Comparison of ENCODE assay signal across 8 cellular contexts in the genomic region with DNA sequence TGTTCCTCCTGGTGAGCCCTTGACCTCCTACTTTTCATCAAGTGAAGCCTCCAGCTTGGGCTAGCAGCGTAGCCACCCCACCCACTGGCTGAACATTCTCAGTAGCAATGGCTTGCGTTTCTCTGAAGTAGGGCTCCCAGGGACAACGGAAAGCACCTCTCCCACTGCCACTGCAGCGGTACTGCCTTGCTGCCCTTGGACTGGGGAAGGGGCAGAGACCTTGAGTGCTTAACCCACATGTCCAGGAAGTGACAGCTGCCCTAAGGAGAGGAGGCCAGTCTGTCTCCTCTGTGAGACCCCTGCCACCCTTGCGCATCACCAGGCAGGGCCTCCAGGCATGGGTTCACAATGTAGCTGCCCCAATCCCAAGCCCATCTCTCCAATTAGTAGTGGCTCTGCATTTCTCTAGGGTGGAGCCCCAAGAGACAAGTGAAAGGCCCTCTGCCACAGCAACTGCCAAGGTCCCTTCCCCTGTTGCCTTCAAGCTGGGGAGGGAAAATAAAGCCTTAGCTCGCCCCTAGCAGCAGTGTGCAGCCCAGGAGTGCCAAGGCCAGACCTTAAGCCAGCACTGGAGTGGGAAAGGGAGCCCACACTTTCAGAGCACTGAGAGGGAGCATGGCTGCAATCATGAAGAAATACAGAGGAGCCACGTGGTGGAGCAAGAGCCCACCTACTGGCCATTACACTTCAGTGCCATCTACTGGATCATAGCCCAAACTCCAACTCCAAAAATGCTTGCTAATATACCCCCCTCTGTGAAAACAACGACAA.
DNase-seq lines count a peak whose midpoint lies in the region; ATAC-seq and TF ChIP-seq lines count a peak whose summit lies in the region.

No MANE protein-coding gene starts in this region.

- no peaks in the 10 kb centered on the region for H3K9me3 ChIP-seq in OCI-LY7 (ENCODE audit: low read length)

- no TSS peak for BruUV-seq in OCI-LY7 (replicated peaks; lab: Mats Ljungman, UMichigan)

- H3K79me2 ChIP-seq in OCI-LY7 (ENCODE audit: insufficient read depth, low read depth, low read length) = no peaks in the 10 kb centered on the region

- H3K9me2 ChIP-seq in OCI-LY7 (ENCODE audit: insufficient read depth, low read length) = no peaks in the 10 kb centered on the region

- no peak overlapping the region for H3K4me2 ChIP-seq in OCI-LY7 (ENCODE audit: low read length)

- DNase-seq in OCI-LY7 (ENCODE audit: low spot score) (peak; percentile 61), foreskin melanocyte (peak; percentile 18), activated gamma-delta T cell (lab: John Stamatoyannopoulos, UW) (no peak), NCI-H510A treated with DMSO at 0.1 percent for 48 hours (lab: John Stamatoyannopoulos, UW) (no peak), NCI-H2227 (lab: John Stamatoyannopoulos, UW; ENCODE audit: unreplicated experiment) (no peak)

- peak; percentile 84 for TF ChIP-seq CTCF in OCI-LY7 (conservative IDR thresholded peaks at IDR 0.05; ENCODE audit: low read length)

- no peaks in the 10 kb centered on the region for H3K4me1 ChIP-seq in OCI-LY7 (ENCODE audit: insufficient read depth, low read length, poor library complexity, severe bottlenecking)

- CTCF ChIA-PET in OCI-LY7 (lab: Charles Lee; ENCODE audit: unreplicated experiment) = no interaction called here

- intact Hi-C loops in OCI-LY7 (cut with micrococcal nuclease; ENCODE audit: unreplicated experiment) = loop anchor here (1.0 to 10.0 kb wide), 2 partner anchors 276 to 391 kb away; no protein-coding TSS in a partner anchor

- H3K36me3 ChIP-seq in OCI-LY7 (ENCODE audit: insufficient read depth, low read length) = no peaks in the 10 kb centered on the region

- no peaks in the 10 kb centered on the region for H4K20me1 ChIP-seq in OCI-LY7 (ENCODE audit: insufficient read depth, low read length)

- no peak overlapping the region for H3K27ac ChIP-seq in OCI-LY7 (ENCODE audit: low read depth, low read length, poor library complexity, severe bottlenecking)

- ATAC-seq in GM18502 (IDR thresholded peaks at IDR 0.05; ENCODE audit: poor library complexity, unreplicated experiment) (peak; percentile 83), HG03039 (IDR thresholded peaks at IDR 0.05; ENCODE audit: unreplicated experiment) (peak; percentile 79), HG03460 (IDR thresholded peaks at IDR 0.05; ENCODE audit: unreplicated experiment) (no peak)

- peak overlapping the region; percentile 67 for H2AFZ ChIP-seq in OCI-LY7 (ENCODE audit: low read length)

- no peak overlapping the region for H3K4me3 ChIP-seq in OCI-LY7 (ENCODE audit: low read depth, low read length, poor library complexity, severe bottlenecking)

- POLR2A ChIA-PET in OCI-LY7 (lab: Charles Lee) = interaction anchor here (0.7 to 1.2 kb wide), 2 partner anchors 193 to 266 kb away, joined by 3 read pairs; no protein-coding TSS in a partner anchor

Comparison
In these comparisons a context has a peak if more than half of its experiments do, and no peak if none do; other contexts are left out.
1. DNase-seq: peak in OCI-LY7 (single experiment) and foreskin melanocyte (single experiment); none in activated gamma-delta T cell (single experiment), NCI-H510A treated with DMSO at 0.1 percent for 48 hours (single experiment) and NCI-H2227 (single experiment).